Comparison of ENCODE assay signal across 33 cellular contexts in genomic region chr2:123566291-123566946, GRCh38.
"Had no signal": no experiment of that assay in that cellular context is flagged by ENCODE, and none has a peak within 500 bp of the region (broad histone marks: within the 10 kb centered on the region; RNA-seq: fewer than 3 reads in every experiment).

No MANE protein-coding gene starts in this region.

- H3K36me3 ChIP-seq: heart right ventricle, lower lobe of right lung, prostate gland, right atrium auricular region, suprapubic skin, transverse colon, upper lobe of right lung, uterus had no signal

- H3K36me3 Mint-ChIP-seq: immature natural killer cell, memory B cell, mesothelial cell of epicardium, naive B cell had no signal

- H3K27ac Mint-ChIP-seq: immature natural killer cell; memory B cell; mesothelial cell of epicardium; naive B cell; natural killer cell treated with Interleukin-12 subunit alpha and Interleukin-12 subunit beta and Interleukin-15 and Interleukin-18, amount 100 ng/mL, for 72 hours; stimulated activated naive CD8-positive, alpha-beta T cell treated with anti-CD3 and anti-CD28 coated beads, Interleukin-15, amount 100 ng/mL, for 72 hours had no signal

- H3K27me3 Mint-ChIP-seq: memory B cell; naive B cell; natural killer cell treated with Interleukin-12 subunit alpha and Interleukin-12 subunit beta and Interleukin-15 and Interleukin-18, amount 100 ng/mL, for 72 hours; stimulated activated naive CD8-positive, alpha-beta T cell treated with anti-CD3 and anti-CD28 coated beads, Interleukin-15, amount 100 ng/mL, for 72 hours had no signal

- DNase-seq: dorsolateral prefrontal cortex; effector CD4-positive, alpha-beta T cell; foreskin fibroblast; glutamatergic neuron; heart right ventricle; hippocampal formation; immature natural killer cell; islet precursor cell; left ventricle myocardium superior; lower lobe of right lung; mucosa of descending colon; naive B cell; nucleus accumbens; stimulated activated CD4-positive, alpha-beta T cell treated with anti-CD3 and anti-CD28 coated beads, Interleukin-12 subunit alpha, Interleukin-12 subunit beta, amount 100 ng/mL, for 4 hours; stimulated activated CD4-positive, alpha-beta T cell treated with anti-CD3 and anti-CD28 coated beads, Interleukin-1b, Interleukin-23, amount 100 ng/mL, for 48 hours; stimulated activated CD4-positive, alpha-beta T cell treated with anti-CD3 and anti-CD28 coated beads, Interleukin-4, amount 100 ng/mL, for 1 hour; stimulated activated CD8-positive, alpha-beta memory T cell treated with anti-CD3 and anti-CD28 coated beads, Interleukin-4, amount 100 ng/mL, for 48 hours; stimulated activated naive CD4-positive, alpha-beta T cell; stimulated activated naive CD8-positive, alpha-beta T cell treated with anti-CD3 and anti-CD28 coated beads, Interleukin-15, amount 100 ng/mL, for 72 hours; transverse colon; upper lobe of right lung; uterus had no signal

- H3K4me1 ChIP-seq: heart right ventricle, lower lobe of right lung, prostate gland, right atrium auricular region, suprapubic skin, transverse colon, upper lobe of right lung, uterus had no signal

- H3K4me1 Mint-ChIP-seq: memory B cell; mesothelial cell of epicardium; naive B cell; stimulated activated naive CD8-positive, alpha-beta T cell treated with anti-CD3 and anti-CD28 coated beads, Interleukin-15, amount 100 ng/mL, for 72 hours had no signal

- H3K4me3 Mint-ChIP-seq: immature natural killer cell; memory B cell; mesothelial cell of epicardium; naive B cell; natural killer cell treated with Interleukin-12 subunit alpha and Interleukin-12 subunit beta and Interleukin-15 and Interleukin-18, amount 100 ng/mL, for 72 hours; stimulated activated naive CD8-positive, alpha-beta T cell treated with anti-CD3 and anti-CD28 coated beads, Interleukin-15, amount 100 ng/mL, for 72 hours had no signal

- FAIRE-seq: colon had no signal

- H3K9me3 ChIP-seq: heart right ventricle, lower lobe of right lung, prostate gland, right atrium auricular region, suprapubic skin, transverse colon, upper lobe of right lung, uterus had no signal

- H3K27ac ChIP-seq: dorsolateral prefrontal cortex, epithelial cell of prostate, heart right ventricle, lower lobe of right lung, prostate gland, right atrium auricular region, suprapubic skin, transverse colon, upper lobe of right lung, uterus had no signal

- H3K4me2 ChIP-seq: smooth muscle cell had no signal

- ATAC-seq: esophagus mucosa; heart right ventricle; left ventricle myocardium superior; lower lobe of right lung; mucosa of descending colon; natural killer cell treated with Interleukin-12 subunit alpha and Interleukin-12 subunit beta and Interleukin-15 and Interleukin-18, amount 100 ng/mL, for 72 hours; sciatic nerve; stimulated activated naive CD8-positive, alpha-beta T cell treated with anti-CD3 and anti-CD28 coated beads, Interleukin-15, amount 100 ng/mL, for 72 hours; upper lobe of right lung had no signal

- H3K4me3 ChIP-seq: dorsolateral prefrontal cortex, heart right ventricle, lower lobe of right lung, mucosa of descending colon, prostate gland, right atrium auricular region, smooth muscle cell, suprapubic skin, transverse colon, upper lobe of right lung, uterus had no signal

- H3K27me3 ChIP-seq: dorsolateral prefrontal cortex, heart right ventricle, right atrium auricular region, suprapubic skin, transverse colon, upper lobe of right lung, uterus had no signal
